In the genomic region with DNA sequence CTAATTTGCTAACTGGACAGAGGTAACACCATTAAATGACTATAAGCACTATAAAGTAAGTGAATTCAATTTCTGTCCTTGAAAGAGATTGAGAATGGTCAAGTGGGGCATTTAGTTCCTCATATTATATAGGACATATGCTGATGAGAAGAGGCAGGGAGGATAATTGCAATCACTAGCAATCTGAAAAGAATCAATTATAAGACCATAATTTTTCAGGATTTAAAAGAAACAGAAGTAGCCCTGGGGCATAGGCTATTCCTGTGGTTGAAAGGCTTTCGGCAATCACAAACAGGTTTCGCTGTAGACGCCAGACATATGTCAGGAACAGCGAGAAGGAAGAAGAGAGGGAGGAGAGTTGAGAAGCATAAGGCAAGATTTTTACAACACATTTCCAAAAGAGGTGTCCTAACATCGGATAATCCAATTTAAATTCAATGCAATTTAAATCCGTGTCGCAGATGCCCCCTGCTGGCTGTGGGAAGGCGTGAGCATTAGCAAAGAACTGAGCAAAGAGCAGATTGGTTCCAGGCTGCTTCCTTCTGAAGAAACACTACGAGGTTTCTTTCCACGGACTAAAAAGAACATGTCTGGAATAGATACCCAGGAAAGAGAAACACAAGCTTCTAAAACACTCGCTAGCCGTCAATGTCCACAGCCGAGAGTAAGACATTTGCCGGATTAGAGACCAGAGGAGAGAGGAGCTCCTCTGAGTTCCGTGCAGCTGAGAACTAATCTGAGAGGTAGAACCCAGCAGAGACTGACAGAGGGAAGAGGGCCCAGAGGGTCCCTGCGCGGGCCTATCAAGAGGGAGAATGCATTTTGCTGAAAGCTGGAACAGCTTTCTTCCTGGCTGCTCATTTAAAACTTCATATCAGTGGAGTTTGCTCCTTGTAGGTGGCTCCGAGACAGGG, we compare ENCODE assay signal across 8 cellular contexts. TPM values are rescaled to one million over a fixed set of nuclear protein-coding genes. Genes with fewer than 3 reads are reported as not detected.
A peak's percentile ranks its signal among the peaks of the same experiment; 100 is the strongest.
DNase-seq lines count a peak whose midpoint lies in the region; ATAC-seq, FAIRE-seq and TF ChIP-seq lines count a peak whose summit lies in the region.

No MANE protein-coding gene starts in this region.

- peak in 3 of 5 donors; percentile 1 to 12 (median 1) for DNase-seq in CD4-positive, alpha-beta memory T cell
- DNase-seq in HCEC 1CT (peak; percentile 66), NCI-H226 (peak; percentile 42), endothelial cell of umbilical vein (ENCODE audit: low read depth, low spot score) (peak; percentile 77), middle frontal gyrus (ENCODE audit: extremely low spot score, low spot score) (peak; percentile 76), testis (peak; percentile 79)
- DNase-seq in activated CD4-positive, alpha-beta T cell treated with anti-CD3 and anti-CD28 coated beads for 48 hours, result peak; percentile 67

- H2AFZ ChIP-seq in endothelial cell of umbilical vein (ENCODE audit: low read depth, low read length), result peak overlapping the region; percentile 87

- peak; percentile 77 to 90 for TF ChIP-seq CTCF in endothelial cell of umbilical vein (IDR thresholded peaks at IDR 0.05; ENCODE audit: extremely low read depth in 1 of 2, insufficient read depth in 1 of 2, low read depth in 1 of 2, low read length in 2 of 2)
- peak; percentile 67 to 82 (median 80) for TF ChIP-seq CTCF in testis (IDR thresholded peaks at IDR 0.05)

- H3K27me3 ChIP-seq in CD4-positive, alpha-beta memory T cell (ENCODE audit: insufficient read depth, low read length), result no peaks in the 10 kb centered on the region
- H3K27me3 ChIP-seq in endothelial cell of umbilical vein (ENCODE audit: control insufficient read depth in 2 of 2, insufficient read depth in 2 of 2, low read length in 2 of 2) (no peaks in the 10 kb centered on the region), testis (no peaks in the 10 kb centered on the region)

- FAIRE-seq in endothelial cell of umbilical vein (lab: Jason Lieb, UNC), result peak; percentile 72

- H3K36me3 Mint-ChIP-seq in CD4-positive, alpha-beta memory T cell, result no peaks in the 10 kb centered on the region

- H3K9me1 ChIP-seq in endothelial cell of umbilical vein (replicated peaks; ENCODE audit: control insufficient read depth, extremely low read depth, insufficient read depth, low read length), result no peaks in the 10 kb centered on the region

- H3K27ac ChIP-seq in CD4-positive, alpha-beta memory T cell (ENCODE audit: low read depth, low read length), result no peak overlapping the region
- H3K27ac ChIP-seq in endothelial cell of umbilical vein (ENCODE audit: insufficient read depth, low read depth, low read length) (no peak overlapping the region), testis (no peak overlapping the region)

- POLR2A ChIA-PET in CD4-positive, alpha-beta memory T cell (lab: Charles Lee; ENCODE audit: partially characterized antibody), result no interaction called here
- POLR2A ChIA-PET in endothelial cell of umbilical vein (lab: Charles Lee), result interaction anchor here (1.3 kb wide), 1 partner anchor 301 kb away, joined by 4 read pairs; no protein-coding TSS in a partner anchor

- BruUV-seq in endothelial cell of umbilical vein (replicated peaks; lab: Mats Ljungman, UMichigan), result no TSS peak

- H3K36me3 ChIP-seq in CD4-positive, alpha-beta memory T cell (ENCODE audit: insufficient read depth, low read length), result no peaks in the 10 kb centered on the region
- no peaks in the 10 kb centered on the region for H3K36me3 ChIP-seq in endothelial cell of umbilical vein (ENCODE audit: control insufficient read depth in 2 of 2, extremely low read depth in 1 of 2, insufficient read depth in 2 of 2, low read length in 2 of 2)
- H3K36me3 ChIP-seq in testis (ENCODE audit: low read depth, missing control alignments), result no peaks in the 10 kb centered on the region

- no peaks in the 10 kb centered on the region for H3K9me3 ChIP-seq in CD4-positive, alpha-beta memory T cell (ENCODE audit: control insufficient read depth in 1 of 2, low read length in 2 of 2)
- H3K9me3 ChIP-seq in endothelial cell of umbilical vein (replicated peaks; ENCODE audit: control insufficient read depth, insufficient read depth, low read length), result no peaks in the 10 kb centered on the region
- no peaks in the 10 kb centered on the region for H3K9me3 ChIP-seq in testis

- no peaks in the 10 kb centered on the region for H4K20me1 ChIP-seq in endothelial cell of umbilical vein (replicated peaks; ENCODE audit: control insufficient read depth, extremely low read depth, insufficient read depth, low read length)

- no peaks in the 10 kb centered on the region for H3K27me3 Mint-ChIP-seq in CD4-positive, alpha-beta memory T cell

- WGBS in testis, 2 donors, result 20 to 37% methylated on average over 18 of the region's 18 CpGs

- H3K9ac ChIP-seq in endothelial cell of umbilical vein (replicated peaks; ENCODE audit: extremely low read depth, insufficient read depth, low read length), result peak overlapping the region; percentile 16

- CTCF ChIA-PET in CD4-positive, alpha-beta memory T cell (lab: Charles Lee; ENCODE audit: partially characterized antibody), result interaction anchor here (1.1 kb wide), 1 partner anchor 321 kb away, joined by 6 read pairs; no protein-coding TSS in a partner anchor
- CTCF ChIA-PET in endothelial cell of umbilical vein (lab: Charles Lee), result interaction anchor here (0.6 to 5.3 kb wide), 39 partner anchors 8 to 331 kb away, joined by 3 to 128 read pairs (median 5); partner anchors contain the start of genes RGS4 and RGS5

- H3K4me1 ChIP-seq in CD4-positive, alpha-beta memory T cell (ENCODE audit: insufficient read depth, low read length), result no peaks in the 10 kb centered on the region
- H3K4me1 ChIP-seq in endothelial cell of umbilical vein (ENCODE audit: control insufficient read depth, extremely low read depth, insufficient read depth, low read length) (peaks cover 54% of the 10 kb centered on the region), testis (peaks cover 8% of the 10 kb centered on the region)

- dilution Hi-C loops in endothelial cell of umbilical vein (cut with MboI; ENCODE audit: extremely low pct_ligation_motif_present, low sequenced_read_pairs), result loop anchor here (25.0 kb wide), 1 partner anchor 287 kb away; no protein-coding TSS in a partner anchor

- no peak for ATAC-seq in HG02884 (IDR thresholded peaks at IDR 0.05; ENCODE audit: unreplicated experiment)

- peaks cover 0 to 1% (median 0%) of the 10 kb centered on the region in 8 donors for H3K9me3 Mint-ChIP-seq in CD4-positive, alpha-beta memory T cell

- H3K27ac Mint-ChIP-seq in CD4-positive, alpha-beta memory T cell, result peak overlapping the region in 1 of 7 donors; percentile 29

- peaks cover 34% of the 10 kb centered on the region for H3K79me2 ChIP-seq in endothelial cell of umbilical vein (ENCODE audit: control insufficient read depth, insufficient read depth, low read length)

- H3K4me1 Mint-ChIP-seq in CD4-positive, alpha-beta memory T cell, result no peaks in the 10 kb centered on the region

- peak overlapping the region; percentile 11 for H3K4me2 ChIP-seq in endothelial cell of umbilical vein (ENCODE audit: insufficient read depth, low read length)

- intact Hi-C loops in CD4-positive, alpha-beta memory T cell (cut with micrococcal nuclease), result loop anchor here (2.0 kb wide), 1 partner anchor 326 kb away; no protein-coding TSS in a partner anchor
- intact Hi-C loops in endothelial cell of umbilical vein (cut with micrococcal nuclease) (loop anchor here (1.0 to 5.0 kb wide), 5 partner anchors 103 to 320 kb away; no protein-coding TSS in a partner anchor), testis (cut with DNase I; ENCODE audit: low total_unique reads) (loop anchor here (10.0 kb wide), 1 partner anchor 100 kb away; no protein-coding TSS in a partner anchor)

- no peak overlapping the region for H3K4me3 ChIP-seq in CD4-positive, alpha-beta memory T cell (ENCODE audit: low read length in 2 of 2)
- H3K4me3 ChIP-seq in endothelial cell of umbilical vein (replicated peaks in 1 of 3; ENCODE audit: insufficient read depth in 1 of 3, low read depth in 1 of 3, low read length in 3 of 3) (no peak overlapping the region), testis (peak overlapping the region in 1 of 2 donors; percentile 5)

- no peak for TF ChIP-seq POLR2A in endothelial cell of umbilical vein (IDR thresholded peaks at IDR 0.05; ENCODE audit: low read depth, low read length)
- no peak for TF ChIP-seq POLR2A in testis (IDR thresholded peaks at IDR 0.05)

- no peak overlapping the region for H3K4me3 Mint-ChIP-seq in CD4-positive, alpha-beta memory T cell

TF ChIP-seq in endothelial cell of umbilical vein, 7 proteins besides CTCF, POLR2A, EP300 and RAD21:
- no peak for TF ChIP-seq GATA2 (IDR thresholded peaks at IDR 0.05; ENCODE audit: insufficient read depth, insufficient read length, low read depth, low read length)
- TF ChIP-seq FOS (IDR thresholded peaks at IDR 0.05; ENCODE audit: borderline replicate concordance, insufficient read depth, low read length), result no peak
- no peak for TF ChIP-seq POLR2AphosphoS5 (IDR thresholded peaks at IDR 0.05; ENCODE audit: insufficient read depth, low read depth, low read length)
- TF ChIP-seq MYC (IDR thresholded peaks at IDR 0.05; ENCODE audit: low read depth, low read length), result no peak
- TF ChIP-seq EZH2 (IDR thresholded peaks at IDR 0.05; ENCODE audit: borderline replicate concordance, low read depth, low read length, severe bottlenecking), result no peak
- TF ChIP-seq MAX (IDR thresholded peaks at IDR 0.05; ENCODE audit: insufficient read depth, insufficient read length), result no peak
- TF ChIP-seq JUN (IDR thresholded peaks at IDR 0.05; ENCODE audit: borderline replicate concordance, insufficient read depth, insufficient read length, low read depth), result no peak

RNA-seq across cellular contexts. Expression of gene RGS5, which starts 27.9 kb away (rescaled TPM):
- total RNA-seq in CD4-positive, alpha-beta memory T cell, result 1 to 10 TPM; 1.3 to 5.7 TPM
- 1 to 10 TPM; 1.4 to 3.0 TPM for polyA plus RNA-seq in CD4-positive, alpha-beta memory T cell
- total RNA-seq in endothelial cell of umbilical vein (770 and 1,035 TPM in 2 replicates), testis (100 to 1,000 TPM; 214 to 237 TPM)
- polyA plus RNA-seq in endothelial cell of umbilical vein (233 and 287 TPM in 2 replicates), testis (ENCODE audit: insufficient read depth, low read depth, low replicate concordance) (84.7 TPM)
- polyA plus RNA-seq in endothelial cell of umbilical vein (2011; cell fraction: cytosol; rRNA removed), result 424 and 485 TPM in 2 replicates
- 220 and 222 TPM in 2 replicates for polyA plus RNA-seq in endothelial cell of umbilical vein (2011; cell fraction: nucleus; rRNA removed)
- polyA plus RNA-seq in endothelial cell of umbilical vein (2012), result 35.3 and 230 TPM in 2 replicates
- polyA minus RNA-seq in endothelial cell of umbilical vein, result 436 and 440 TPM in 2 replicates
- polyA minus RNA-seq in endothelial cell of umbilical vein (2011; cell fraction: cytosol; rRNA and poly(A)+ RNA removed), result not detected
- 78.8 and 168 TPM in 2 replicates for polyA minus RNA-seq in endothelial cell of umbilical vein (2011; cell fraction: nucleus; rRNA and poly(A)+ RNA removed)

Comparison
In these comparisons a context has a peak if more than half of its experiments do, and no peak if none do; other contexts are left out.
1. DNase-seq: peak in every context shown above with its lines; median percentile 79 in testis; 77 in endothelial cell of umbilical vein; 76 in middle frontal gyrus; 67 in activated CD4-positive, alpha-beta T cell treated with anti-CD3 and anti-CD28 coated beads for 48 hours; 66 in HCEC 1CT; 42 in NCI-H226; 1 in CD4-positive, alpha-beta memory T cell.
2. RNA of gene RGS5, which starts 27.9 kb away (total RNA-seq): 770 to 1,035 TPM in endothelial cell of umbilical vein and 214 to 237 TPM in testis; 1.3 to 5.7 TPM in CD4-positive, alpha-beta memory T cell; every median in the first group is over 10 times any median in the second.